ENCODE assay signal across 13 cellular contexts in genomic region chr10:114151486-114151885, GRCh38.
DNase-seq lines count a peak whose midpoint lies in the region; ATAC-seq and TF ChIP-seq lines count a peak whose summit lies in the region.
"Had no signal": no experiment of that assay in that cellular context is flagged by ENCODE, and none has a peak within 500 bp of the region (broad histone marks: within the 10 kb centered on the region; RNA-seq: fewer than 3 reads in every experiment).

No MANE protein-coding gene starts in this region.

- no peaks in the 10 kb centered on the region for H3K4me1 ChIP-seq in MM.1S (ENCODE audit: low read length)
- H3K4me1 ChIP-seq: prostate gland had no signal

- no peaks in the 10 kb centered on the region; the same call in 1 of the 2 replicates for H3K36me3 ChIP-seq in MM.1S (replicated peaks; ENCODE audit: insufficient read depth, low read length)

- H3K9ac ChIP-seq in MM.1S (ENCODE audit: low read length): no peak overlapping the region

- no peaks in the 10 kb centered on the region for H3K9me3 ChIP-seq in MM.1S (replicated peaks; ENCODE audit: insufficient read depth, low read length)
- H3K9me3 ChIP-seq: prostate gland had no signal

- no peaks in the 10 kb centered on the region for H3K9me2 ChIP-seq in MM.1S (replicated peaks; ENCODE audit: insufficient read depth, low read length)

- TF ChIP-seq CTCF in astrocyte of the cerebellum (IDR thresholded peaks at IDR 0.05; ENCODE audit: low read depth, low read length, missing control alignments) (no peak), MM.1S (IDR thresholded peaks at IDR 0.05; ENCODE audit: low read length) (no peak)

- H2AFZ ChIP-seq in MM.1S (ENCODE audit: low read length): no peak overlapping the region

- ATAC-seq in HG02610 (IDR thresholded peaks at IDR 0.05; ENCODE audit: unreplicated experiment) (peak; percentile 72), GM18511 (IDR thresholded peaks at IDR 0.05; ENCODE audit: unreplicated experiment) (no peak), HG03139 (IDR thresholded peaks at IDR 0.05; ENCODE audit: unreplicated experiment) (no peak)

- H4K20me1 ChIP-seq in MM.1S (ENCODE audit: insufficient read depth, low read length): no peaks in the 10 kb centered on the region

- in situ Hi-C loops in astrocyte of the cerebellum (cut with HindIII; ENCODE audit: low sequenced_read_pairs): no loop called here

- DNase-seq in AG08395 (ENCODE audit: low spot score) (peak; percentile 75), astrocyte of the cerebellum (ENCODE audit: low read depth) (peak; percentile 53), kidney glomerular epithelial cell (lab: John Stamatoyannopoulos, UW) (peak; percentile 80), MM.1S (no peak), HuH-7.5 (ENCODE audit: low spot score) (no peak)
- DNase-seq: CD8-positive, alpha-beta memory T cell; effector memory CD4-positive, alpha-beta T cell; immature natural killer cell; MV-4-11 had no signal

- H3F3A ChIP-seq in MM.1S (ENCODE audit: insufficient read depth, low read length): no peaks in the 10 kb centered on the region

- H3K4me3 ChIP-seq in astrocyte of the cerebellum (ENCODE audit: low read depth, low read length) (no peak overlapping the region), MM.1S (ENCODE audit: low read length) (no peak overlapping the region)
- H3K4me3 ChIP-seq: prostate gland had no signal

- no peak overlapping the region for H3K4me2 ChIP-seq in MM.1S (ENCODE audit: low read depth, low read length)

- H3K27ac ChIP-seq in MM.1S (ENCODE audit: low read length): no peak overlapping the region
- H3K27ac ChIP-seq: prostate gland had no signal

- H3K79me2 ChIP-seq in MM.1S (ENCODE audit: low read length): peaks cover 14% of the 10 kb centered on the region

- H3K27me3 ChIP-seq in MM.1S (replicated peaks; ENCODE audit: insufficient read depth, low read length): no peaks in the 10 kb centered on the region

Comparison
In these comparisons a context has a peak if more than half of its experiments do, and no peak if none do; other contexts are left out.
1. DNase-seq: peak in AG08395 (single experiment), astrocyte of the cerebellum (single experiment) and kidney glomerular epithelial cell (single experiment); none in MM.1S (single experiment) and HuH-7.5 (single experiment).